Comparison of ENCODE assay signal across 34 cellular contexts in the genomic region with DNA sequence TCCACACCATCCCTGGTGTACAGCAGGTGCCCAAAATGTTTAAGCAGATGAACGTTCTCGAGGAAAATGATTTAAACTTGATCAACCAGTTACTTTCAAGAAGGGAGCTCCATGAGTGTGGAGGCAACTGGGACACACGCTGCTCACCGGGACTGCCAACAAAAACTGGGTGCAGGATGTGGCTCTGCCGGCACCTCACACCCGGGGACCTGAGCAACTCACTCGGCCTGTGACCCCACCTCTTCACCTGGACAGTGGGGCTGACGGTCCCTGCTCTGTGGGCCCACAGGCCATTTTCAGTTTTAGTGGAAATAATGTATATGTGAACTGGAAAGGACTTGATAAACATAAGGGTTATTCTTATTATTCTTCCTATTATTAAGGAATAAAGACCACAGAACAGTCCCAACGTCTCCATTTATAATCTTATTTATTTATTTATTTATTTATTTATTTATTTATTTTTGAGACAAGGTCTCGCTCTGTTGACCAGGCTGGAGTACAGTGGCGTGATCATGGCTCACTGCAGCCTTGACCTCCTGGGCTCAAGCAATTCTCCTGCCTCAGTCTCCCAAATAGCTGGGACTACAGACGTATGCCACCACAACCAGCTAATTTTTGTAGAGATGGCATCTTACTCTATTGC.
"Had no signal": no experiment of that assay in that cellular context is flagged by ENCODE, and none has a peak within 500 bp of the region (broad histone marks: within the 10 kb centered on the region; RNA-seq: fewer than 3 reads in every experiment).

No MANE protein-coding gene starts in this region.

- H3K4me3 ChIP-seq: ascending aorta, breast epithelium, cardiac muscle cell, esophagus muscularis mucosa, gastrocnemius medialis, heart left ventricle had no signal

- H3K9me3 Mint-ChIP-seq: activated CD4-positive, alpha-beta memory T cell treated with anti-CD3 and anti-CD28 coated beads for 36 hours; activated CD4-positive, alpha-beta T cell treated with anti-CD3 and anti-CD28 coated beads, Interleukin-2, amount 10 ng/mL, durations not matched to agents 24 days and 14 days; activated naive CD8-positive, alpha-beta T cell treated with anti-CD3 and anti-CD28 coated beads for 36 hours; activated T-cell treated with anti-CD3 and anti-CD28 coated beads, Interleukin-2, amount 50 U/mL, for 24 hours; effector memory CD8-positive, alpha-beta T cell; T-cell; T-helper 1 cell treated with Interleukin-12 subunit alpha and Interleukin-12 subunit beta and Interleukin-4 antibody, amounts not matched to agents 30 μg/mL and 1 μg/mL, for 36 hours had no signal

- H3K27ac ChIP-seq: ascending aorta, breast epithelium, cardiac muscle cell, esophagus muscularis mucosa, foreskin keratinocyte, gastrocnemius medialis, heart left ventricle, WERI-Rb-1 had no signal

- H3K4me3 Mint-ChIP-seq: activated CD4-positive, alpha-beta memory T cell treated with anti-CD3 and anti-CD28 coated beads for 36 hours; activated CD4-positive, alpha-beta T cell treated with anti-CD3 and anti-CD28 coated beads for 36 hours; activated CD4-positive, alpha-beta T cell treated with anti-CD3 and anti-CD28 coated beads, Interleukin-2, amount 10 ng/mL, durations not matched to agents 24 days and 14 days; activated CD8-positive, alpha-beta memory T cell treated with anti-CD3 and anti-CD28 coated beads, Interleukin-2, amount 10 ng/mL, durations not matched to agents 7 days and 5 days; activated CD8-positive, alpha-beta T cell treated with anti-CD3 and anti-CD28 coated beads, Interleukin-2, amount 10 ng/mL, durations not matched to agents 7 days and 5 days; activated naive CD8-positive, alpha-beta T cell treated with anti-CD3 and anti-CD28 coated beads for 36 hours; activated T-cell treated with anti-CD3 and anti-CD28 coated beads, Interleukin-2, amount 50 U/mL, for 24 hours; activated T-cell treated with anti-CD3 and anti-CD28 coated beads, Interleukin-2, amount 50 U/mL, for 72 hours; brain; effector memory CD8-positive, alpha-beta T cell; T-cell; T-helper 1 cell treated with Interleukin-12 subunit alpha and Interleukin-12 subunit beta and Interleukin-4 antibody, amounts not matched to agents 30 μg/mL and 1 μg/mL, for 36 hours had no signal

- DNase-seq: activated CD4-positive, alpha-beta memory T cell treated with anti-CD3 and anti-CD28 coated beads for 36 hours; activated CD4-positive, alpha-beta T cell treated with anti-CD3 and anti-CD28 coated beads for 36 hours; activated CD4-positive, alpha-beta T cell treated with anti-CD3 and anti-CD28 coated beads, Interleukin-2, amount 10 ng/mL, durations not matched to agents 24 days and 14 days; activated CD4-positive, CD25-positive, alpha-beta regulatory T cell; activated CD4-positive, CD25-positive, alpha-beta regulatory T cell treated with anti-CD3 and anti-CD28 coated beads, Interleukin-2, amount 50 U/mL, for 72 hours; activated CD8-positive, alpha-beta memory T cell treated with anti-CD3 and anti-CD28 coated beads, Interleukin-2, amount 10 ng/mL, durations not matched to agents 7 days and 5 days; activated CD8-positive, alpha-beta memory T cell treated with anti-CD3 and anti-CD28 coated beads, Interleukin-2, amount 50 U/mL, for 4 hours; activated CD8-positive, alpha-beta T cell treated with anti-CD3 and anti-CD28 coated beads, Interleukin-2, amount 10 ng/mL, durations not matched to agents 7 days and 5 days; activated gamma-delta T cell; activated naive CD4-positive, alpha-beta T cell; activated naive CD4-positive, alpha-beta T cell treated with anti-CD3 and anti-CD28 coated beads, Interleukin-2, amount 50 U/mL, for 16 hours; activated naive CD8-positive, alpha-beta T cell treated with anti-CD3 and anti-CD28 coated beads for 36 hours; activated T-cell treated with anti-CD3 and anti-CD28 coated beads, Interleukin-2, amount 50 U/mL, for 24 hours; activated T-cell treated with anti-CD3 and anti-CD28 coated beads, Interleukin-2, amount 50 U/mL, for 72 hours; central memory CD4-positive, alpha-beta T cell; cortex of kidney; dermis blood vessel endothelial cell; effector CD4-positive, alpha-beta T cell; effector memory CD8-positive, alpha-beta T cell; erythroblast; foreskin keratinocyte; gastrocnemius medialis; glutamatergic neuron; heart left ventricle; T-cell; T1000; WERI-Rb-1 had no signal

- H3K36me3 Mint-ChIP-seq: activated CD4-positive, alpha-beta memory T cell treated with anti-CD3 and anti-CD28 coated beads for 36 hours; activated CD8-positive, alpha-beta memory T cell treated with anti-CD3 and anti-CD28 coated beads, Interleukin-2, amount 10 ng/mL, durations not matched to agents 7 days and 5 days; activated naive CD8-positive, alpha-beta T cell treated with anti-CD3 and anti-CD28 coated beads for 36 hours; brain; T-cell had no signal

- H3K27ac Mint-ChIP-seq: activated CD4-positive, alpha-beta memory T cell treated with anti-CD3 and anti-CD28 coated beads for 36 hours; activated CD4-positive, alpha-beta T cell treated with anti-CD3 and anti-CD28 coated beads for 36 hours; activated CD4-positive, alpha-beta T cell treated with anti-CD3 and anti-CD28 coated beads, Interleukin-2, amount 10 ng/mL, durations not matched to agents 24 days and 14 days; activated CD8-positive, alpha-beta memory T cell treated with anti-CD3 and anti-CD28 coated beads, Interleukin-2, amount 10 ng/mL, durations not matched to agents 7 days and 5 days; activated CD8-positive, alpha-beta T cell treated with anti-CD3 and anti-CD28 coated beads, Interleukin-2, amount 10 ng/mL, durations not matched to agents 7 days and 5 days; activated naive CD8-positive, alpha-beta T cell treated with anti-CD3 and anti-CD28 coated beads for 36 hours; activated T-cell treated with anti-CD3 and anti-CD28 coated beads, Interleukin-2, amount 50 U/mL, for 24 hours; activated T-cell treated with anti-CD3 and anti-CD28 coated beads, Interleukin-2, amount 50 U/mL, for 72 hours; brain; T-cell; T-helper 1 cell treated with Interleukin-12 subunit alpha and Interleukin-12 subunit beta and Interleukin-4 antibody, amounts not matched to agents 30 μg/mL and 1 μg/mL, for 36 hours had no signal

- H3K27me3 Mint-ChIP-seq: activated CD4-positive, alpha-beta memory T cell treated with anti-CD3 and anti-CD28 coated beads for 36 hours; activated CD4-positive, alpha-beta T cell treated with anti-CD3 and anti-CD28 coated beads for 36 hours; activated CD4-positive, alpha-beta T cell treated with anti-CD3 and anti-CD28 coated beads, Interleukin-2, amount 10 ng/mL, durations not matched to agents 24 days and 14 days; activated CD8-positive, alpha-beta memory T cell treated with anti-CD3 and anti-CD28 coated beads, Interleukin-2, amount 10 ng/mL, durations not matched to agents 7 days and 5 days; activated naive CD8-positive, alpha-beta T cell treated with anti-CD3 and anti-CD28 coated beads for 36 hours; activated T-cell treated with anti-CD3 and anti-CD28 coated beads, Interleukin-2, amount 50 U/mL, for 24 hours; effector memory CD8-positive, alpha-beta T cell; T-cell had no signal

- H3K36me3 ChIP-seq: ascending aorta, breast epithelium, cardiac muscle cell, esophagus muscularis mucosa, gastrocnemius medialis, heart left ventricle, WERI-Rb-1 had no signal

- ATAC-seq: activated CD4-positive, alpha-beta T cell treated with anti-CD3 and anti-CD28 coated beads for 36 hours; activated CD8-positive, alpha-beta memory T cell treated with anti-CD3 and anti-CD28 coated beads, Interleukin-2, amount 10 ng/mL, durations not matched to agents 7 days and 5 days; activated CD8-positive, alpha-beta T cell treated with anti-CD3 and anti-CD28 coated beads, Interleukin-2, amount 10 ng/mL, durations not matched to agents 7 days and 5 days; activated T-cell treated with anti-CD3 and anti-CD28 coated beads, Interleukin-2, amount 50 U/mL, for 72 hours; effector memory CD8-positive, alpha-beta T cell; foreskin keratinocyte; gastrocnemius medialis; heart left ventricle; T-cell had no signal

- H3K4me1 ChIP-seq: breast epithelium, foreskin keratinocyte, gastrocnemius medialis had no signal

- FAIRE-seq: colon had no signal

- H3K9me3 ChIP-seq: ascending aorta, breast epithelium, esophagus muscularis mucosa, gastrocnemius medialis, heart left ventricle had no signal
